ENCODE assay signal across 9 cellular contexts in the genomic region with DNA sequence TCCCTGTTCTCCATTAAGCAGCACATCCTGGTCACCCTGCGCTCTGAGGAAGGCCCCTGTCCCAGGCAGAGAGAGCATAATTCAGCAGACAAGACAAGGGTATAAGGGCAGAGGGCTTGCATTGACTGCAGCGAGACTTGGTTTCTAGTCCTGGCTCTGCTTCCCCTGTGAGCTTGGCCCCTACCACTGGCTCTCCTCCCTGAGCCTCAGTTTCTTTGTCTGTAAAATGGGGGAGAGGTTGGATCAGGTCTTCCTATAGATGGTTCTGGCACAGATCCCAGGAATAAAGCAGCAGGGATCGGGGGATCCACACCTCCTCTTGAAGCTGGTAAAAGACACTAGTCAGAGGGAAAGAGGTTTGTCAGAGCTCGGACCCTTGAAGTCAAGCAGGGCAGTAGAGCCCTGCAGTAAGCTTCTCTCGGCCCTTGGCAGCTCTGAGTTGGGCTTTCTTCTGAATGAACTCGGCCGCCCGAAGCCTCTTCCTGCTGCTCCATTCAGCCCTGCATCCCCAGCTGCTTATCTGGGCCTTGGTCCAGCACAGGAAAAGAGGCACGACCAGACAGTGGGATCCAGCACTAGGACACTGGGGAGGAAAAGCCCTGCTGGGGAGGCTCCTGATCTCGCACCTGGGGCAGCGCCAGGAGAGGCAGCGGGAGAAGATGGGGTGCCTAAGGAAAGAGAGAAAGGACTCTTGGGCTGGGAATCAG. TPM values are rescaled to one million over a fixed set of nuclear protein-coding genes. Genes with fewer than 3 reads are reported as not detected.
DNase-seq lines count a peak whose midpoint lies in the region; ATAC-seq, FAIRE-seq and TF ChIP-seq lines count a peak whose summit lies in the region.
"Had no signal": no experiment of that assay in that cellular context is flagged by ENCODE, and none has a peak within 500 bp of the region (broad histone marks: within the 10 kb centered on the region; RNA-seq: fewer than 3 reads in every experiment).

No MANE protein-coding gene starts in this region.

- H3K9me1 ChIP-seq in endothelial cell of umbilical vein (replicated peaks; ENCODE audit: control insufficient read depth, extremely low read depth, insufficient read depth, low read length), result no peaks in the 10 kb centered on the region

- no TSS peak for BruUV-seq in endothelial cell of umbilical vein (replicated peaks; lab: Mats Ljungman, UMichigan)

- H3K27me3 ChIP-seq in endothelial cell of umbilical vein (ENCODE audit: control insufficient read depth in 2 of 2, insufficient read depth in 2 of 2, low read length in 2 of 2), result peaks cover 39 to 44% of the 10 kb centered on the region in 2 experiments

- TF ChIP-seq POLR2A in endothelial cell of umbilical vein (IDR thresholded peaks at IDR 0.05; ENCODE audit: low read depth, low read length), result no peak

- H3K4me3 ChIP-seq in AG04449 (ENCODE audit: low read depth, low read length) (peak overlapping the region; percentile 95), endothelial cell of umbilical vein (replicated peaks in 1 of 3; ENCODE audit: insufficient read depth in 1 of 3, low read depth in 1 of 3, low read length in 3 of 3) (no peak overlapping the region)

- no peak overlapping the region for H3K4me2 ChIP-seq in endothelial cell of umbilical vein (ENCODE audit: insufficient read depth, low read length)

- dilution Hi-C loops in endothelial cell of umbilical vein (cut with MboI; ENCODE audit: extremely low pct_ligation_motif_present, low sequenced_read_pairs), result no loop called here

- no peak for DNase-seq in AG04449 (ENCODE audit: low read depth, low spot score)
- DNase-seq in NCI-H2081 (lab: John Stamatoyannopoulos, UW), result peak; percentile 74 to 89
- peak; percentile 74 for DNase-seq in endothelial cell of umbilical vein (ENCODE audit: low read depth, low spot score)
- DNase-seq in myocyte (ENCODE audit: low read depth), result peak; percentile 90
- no peak for DNase-seq in stimulated activated CD4-positive, alpha-beta T cell treated with anti-CD3 and anti-CD28 coated beads, Interleukin-12 subunit alpha, Interleukin-12 subunit beta, amount 100 ng/mL, for 4 hours
- DNase-seq in D721Med (ENCODE audit: insufficient read length, low spot score), result no peak
- DNase-seq: CD4-positive, CD25-positive, alpha-beta regulatory T cell had no signal

- ATAC-seq in GM18870 (IDR thresholded peaks at IDR 0.05; ENCODE audit: unreplicated experiment), result no peak
- no peak for ATAC-seq in GM19328 (IDR thresholded peaks at IDR 0.05; ENCODE audit: unreplicated experiment)

- H3K36me3 ChIP-seq in endothelial cell of umbilical vein (ENCODE audit: control insufficient read depth in 2 of 2, extremely low read depth in 1 of 2, insufficient read depth in 2 of 2, low read length in 2 of 2), result no peaks in the 10 kb centered on the region

- TF ChIP-seq CTCF in AG04449 (IDR thresholded peaks at IDR 0.05; ENCODE audit: insufficient read depth, low read length, missing control alignments) (no peak), endothelial cell of umbilical vein (IDR thresholded peaks at IDR 0.05; ENCODE audit: extremely low read depth in 1 of 2, insufficient read depth in 1 of 2, low read depth in 1 of 2, low read length in 2 of 2) (no peak), D721Med (IDR thresholded peaks at IDR 0.05; ENCODE audit: insufficient read depth, missing control alignments) (no peak)

- no peak overlapping the region for H2AFZ ChIP-seq in endothelial cell of umbilical vein (ENCODE audit: low read depth, low read length)

- H3K79me2 ChIP-seq in endothelial cell of umbilical vein (ENCODE audit: control insufficient read depth, insufficient read depth, low read length), result no peaks in the 10 kb centered on the region

- H4K20me1 ChIP-seq in endothelial cell of umbilical vein (replicated peaks; ENCODE audit: control insufficient read depth, extremely low read depth, insufficient read depth, low read length), result no peaks in the 10 kb centered on the region

- H3K9me3 ChIP-seq in endothelial cell of umbilical vein (replicated peaks; ENCODE audit: control insufficient read depth, insufficient read depth, low read length), result no peaks in the 10 kb centered on the region

- intact Hi-C loops in endothelial cell of umbilical vein (cut with micrococcal nuclease), result no loop called here

- no peak overlapping the region for H3K27ac ChIP-seq in endothelial cell of umbilical vein (ENCODE audit: insufficient read depth, low read depth, low read length)

- no peak overlapping the region for H3K9ac ChIP-seq in endothelial cell of umbilical vein (replicated peaks; ENCODE audit: extremely low read depth, insufficient read depth, low read length)

- peak; percentile 93 for FAIRE-seq in endothelial cell of umbilical vein (lab: Jason Lieb, UNC)
- FAIRE-seq in D721Med (lab: Jason Lieb, UNC), result no peak

- POLR2A ChIA-PET in AG04449 (lab: Yijun Ruan, JAX) (interaction anchor here (1.1 to 5.1 kb wide), 5 partner anchors 11 to 41 kb away, joined by 3 to 58 read pairs (median 34); no protein-coding TSS in a partner anchor), endothelial cell of umbilical vein (lab: Charles Lee) (interaction anchor here (0.9 kb wide), 1 partner anchor 41 kb away, joined by 3 read pairs; no protein-coding TSS in a partner anchor)

- CTCF ChIA-PET in AG04449 (lab: Yijun Ruan, JAX), result interaction anchor here (1.0 to 7.2 kb wide), 15 partner anchors 7 to 155 kb away, joined by 3 to 96 read pairs (median 19); no protein-coding TSS in a partner anchor
- CTCF ChIA-PET in endothelial cell of umbilical vein (lab: Charles Lee), result interaction anchor here (0.7 to 5.1 kb wide), 9 partner anchors 10 to 53 kb away, joined by 3 to 37 read pairs (median 4); no protein-coding TSS in a partner anchor

- H3K4me1 ChIP-seq in endothelial cell of umbilical vein (ENCODE audit: control insufficient read depth, extremely low read depth, insufficient read depth, low read length), result peaks cover 6% of the 10 kb centered on the region

TF ChIP-seq in endothelial cell of umbilical vein, 7 proteins besides CTCF, POLR2A, EP300 and RAD21:
- TF ChIP-seq MYC (IDR thresholded peaks at IDR 0.05; ENCODE audit: low read depth, low read length) (no peak), JUN (IDR thresholded peaks at IDR 0.05; ENCODE audit: borderline replicate concordance, insufficient read depth, insufficient read length, low read depth) (no peak), POLR2AphosphoS5 (IDR thresholded peaks at IDR 0.05; ENCODE audit: insufficient read depth, low read depth, low read length) (peak; percentile 40)

RNA-seq across cellular contexts. Expression of a gene that starts 2.1 kb away (rescaled TPM):
- total RNA-seq in endothelial cell of umbilical vein (0.78 and 0.84 TPM in 2 replicates), myocyte (19.7 and 23.6 TPM in 2 replicates)
- 0.22 and 0.23 TPM in 2 replicates for polyA plus RNA-seq in endothelial cell of umbilical vein
- 0.34 and 0.41 TPM in 2 replicates for polyA plus RNA-seq in endothelial cell of umbilical vein (2011; cell fraction: cytosol; rRNA removed)
- polyA plus RNA-seq in endothelial cell of umbilical vein (2011; cell fraction: nucleus; rRNA removed), result 0.13 and 0.20 TPM in 2 replicates
- polyA plus RNA-seq in endothelial cell of umbilical vein (2012), result 0.68 and 1.3 TPM in 2 replicates
- 0.19 and 1.5 TPM in 2 replicates for polyA minus RNA-seq in endothelial cell of umbilical vein
- polyA minus RNA-seq in endothelial cell of umbilical vein (2011; cell fraction: cytosol; rRNA and poly(A)+ RNA removed), result 2.8 TPM
- polyA minus RNA-seq in endothelial cell of umbilical vein (2011; cell fraction: nucleus; rRNA and poly(A)+ RNA removed), result not detected in 2 replicates
- polyA plus RNA-seq in myocyte (2012), result 123 TPM
- total RNA-seq: CD4-positive, CD25-positive, alpha-beta regulatory T cell had no signal
- polyA plus RNA-seq: CD4-positive, CD25-positive, alpha-beta regulatory T cell had no signal

Comparison
In these comparisons a context has a peak if more than half of its experiments do, and no peak if none do; other contexts are left out.
1. DNase-seq: peak in NCI-H2081 (2 of 2), endothelial cell of umbilical vein (single experiment) and myocyte (single experiment); none in AG04449 (single experiment), stimulated activated CD4-positive, alpha-beta T cell treated with anti-CD3 and anti-CD28 coated beads, Interleukin-12 subunit alpha, Interleukin-12 subunit beta, amount 100 ng/mL, for 4 hours (single experiment) and D721Med (single experiment).
2. RNA of a gene that starts 2.1 kb away (total RNA-seq): 19.7 to 23.6 TPM in myocyte; 0.78 to 0.84 TPM in endothelial cell of umbilical vein; every median in the first group is over 10 times any median in the second.